Comparison of ENCODE assay signal across 21 cellular contexts in the genomic region with DNA sequence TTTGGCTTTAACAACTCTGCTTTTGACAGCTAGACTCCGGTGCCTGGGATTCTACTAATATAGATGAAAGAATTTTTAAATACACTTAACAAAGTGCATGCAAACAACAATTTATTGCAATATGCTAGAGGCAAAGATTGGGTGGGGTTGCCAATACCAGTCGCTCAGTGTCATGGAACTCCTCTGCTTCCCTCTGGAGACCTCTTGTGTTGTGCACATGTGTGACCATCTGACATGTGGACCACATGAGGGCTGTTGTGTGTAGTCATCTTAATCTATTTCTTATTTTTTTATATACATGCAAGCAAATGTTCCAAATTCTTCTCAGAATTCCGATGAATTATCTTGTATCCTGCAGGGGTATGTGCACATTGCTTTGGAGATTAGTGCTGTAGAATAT.
"Had no signal": no experiment of that assay in that cellular context is flagged by ENCODE, and none has a peak within 500 bp of the region (broad histone marks: within the 10 kb centered on the region; RNA-seq: fewer than 3 reads in every experiment).

No MANE protein-coding gene starts in this region.

- H3K4me3 ChIP-seq: coronary artery, esophagus squamous epithelium, gastroesophageal sphincter, heart right ventricle, left lung, lower lobe of right lung, mucosa of descending colon had no signal

- H3K4me1 ChIP-seq: esophagus squamous epithelium, foreskin keratinocyte, gastroesophageal sphincter, left lung, lower lobe of right lung had no signal

- H3K36me3 Mint-ChIP-seq: mesothelial cell of epicardium, naive B cell had no signal

- H3K4me3 Mint-ChIP-seq: dendritic cell treated with granulocyte-macrophage colony-stimulating factor and Interleukin-4, amounts not matched to agents 40 ng/mL and 50 ng/mL, for 4 days; effector memory CD8-positive, alpha-beta T cell; endodermal cell; mesothelial cell of epicardium; naive B cell had no signal

- ATAC-seq: effector memory CD8-positive, alpha-beta T cell; esophagus mucosa; foreskin keratinocyte; gastroesophageal sphincter; heart right ventricle; left cardiac atrium; left lung; left ventricle myocardium superior; lower lobe of right lung; mucosa of descending colon had no signal

- DNase-seq: effector CD8-positive, alpha-beta T cell; effector memory CD8-positive, alpha-beta T cell; endodermal cell; erythroblast; esophagus squamous epithelium; foreskin keratinocyte; heart right ventricle; hippocampal formation; left cardiac atrium; left lung; left ventricle myocardium superior; lower lobe of right lung; mesenchymal stem cell; mucosa of descending colon; naive B cell had no signal

- H3K36me3 ChIP-seq: esophagus squamous epithelium, gastroesophageal sphincter, heart right ventricle, left lung, lower lobe of right lung had no signal

- H3K27ac ChIP-seq: coronary artery, epithelial cell of prostate, esophagus squamous epithelium, foreskin keratinocyte, gastroesophageal sphincter, heart right ventricle, left lung, lower lobe of right lung had no signal

- H3K9me3 Mint-ChIP-seq: dendritic cell treated with granulocyte-macrophage colony-stimulating factor and Interleukin-4, amounts not matched to agents 40 ng/mL and 50 ng/mL, for 4 days; effector memory CD8-positive, alpha-beta T cell; endodermal cell; mesothelial cell of epicardium had no signal

- H3K27ac Mint-ChIP-seq: dendritic cell treated with granulocyte-macrophage colony-stimulating factor and Interleukin-4, amounts not matched to agents 40 ng/mL and 50 ng/mL, for 4 days; effector memory CD8-positive, alpha-beta T cell; endodermal cell; mesothelial cell of epicardium; naive B cell had no signal

- H3K27me3 ChIP-seq: esophagus squamous epithelium, heart right ventricle, left lung had no signal

- H3K4me1 Mint-ChIP-seq: endodermal cell, naive B cell had no signal

- H3K9me3 ChIP-seq: esophagus squamous epithelium, gastroesophageal sphincter, heart right ventricle, left lung, lower lobe of right lung, mucosa of descending colon had no signal
